ENCODE assay signal across 16 cellular contexts in genomic region chr3:144843099-144843498, GRCh38.
DNase-seq lines count a peak whose midpoint lies in the region; ATAC-seq and TF ChIP-seq lines count a peak whose summit lies in the region.
"Had no signal": no experiment of that assay in that cellular context is flagged by ENCODE, and none has a peak within 500 bp of the region (broad histone marks: within the 10 kb centered on the region; RNA-seq: fewer than 3 reads in every experiment).

No MANE protein-coding gene starts in this region.

- H3K27ac Mint-ChIP-seq in activated T-helper 17 cell treated with anti-CD3 and anti-CD28 coated beads, Interleukin-2, amount 50 U/mL, for 72 hours = no peak overlapping the region
- H3K27ac Mint-ChIP-seq: activated naive CD8-positive, alpha-beta T cell treated with anti-CD3 and anti-CD28 coated beads for 36 hours had no signal

- H3K27me3 Mint-ChIP-seq in activated T-helper 17 cell treated with anti-CD3 and anti-CD28 coated beads, Interleukin-2, amount 50 U/mL, for 72 hours = no peaks in the 10 kb centered on the region
- H3K27me3 Mint-ChIP-seq: activated naive CD8-positive, alpha-beta T cell treated with anti-CD3 and anti-CD28 coated beads for 36 hours had no signal

- peak; percentile 37 for TF ChIP-seq CTCF in fibroblast of villous mesenchyme (IDR thresholded peaks at IDR 0.05; ENCODE audit: insufficient read depth, low read depth, low read length)
- TF ChIP-seq CTCF in transverse colon (IDR thresholded peaks at IDR 0.05) = no peak

- peak; percentile 3 for DNase-seq in ACHN
- peak; percentile 15 for DNase-seq in LHCN-M2 (ENCODE audit: low read depth)
- peak; percentile 20 for DNase-seq in RPMI8226
- no peak for DNase-seq in fibroblast of villous mesenchyme (ENCODE audit: low read depth)
- DNase-seq in transverse colon = no peak
- DNase-seq: activated naive CD8-positive, alpha-beta T cell treated with anti-CD3 and anti-CD28 coated beads for 36 hours; C1 segment of cervical spinal cord; colonic mucosa; gastrocnemius medialis; GOT3; NCI-H1694 treated with DMSO at 0.1 percent for 48 hours; T1000 had no signal

- H3K4me3 ChIP-seq in fibroblast of villous mesenchyme (ENCODE audit: low read depth, low read length) (no peak overlapping the region), transverse colon (no peak overlapping the region)
- H3K4me3 ChIP-seq: colonic mucosa, gastrocnemius medialis had no signal

- no peak for TF ChIP-seq POLR2A in transverse colon (IDR thresholded peaks at IDR 0.05)

- H3K4me1 ChIP-seq in transverse colon = no peaks in the 10 kb centered on the region
- H3K4me1 ChIP-seq: colonic mucosa, gastrocnemius medialis had no signal

- H3K27ac ChIP-seq in transverse colon = no peak overlapping the region
- H3K27ac ChIP-seq: colonic mucosa, gastrocnemius medialis had no signal

- no peak overlapping the region for H3K4me3 Mint-ChIP-seq in activated T-helper 17 cell treated with anti-CD3 and anti-CD28 coated beads, Interleukin-2, amount 50 U/mL, for 72 hours
- H3K4me3 Mint-ChIP-seq: activated naive CD8-positive, alpha-beta T cell treated with anti-CD3 and anti-CD28 coated beads for 36 hours had no signal

- WGBS in transverse colon (ENCODE audit: low coverage in 1 of 2), 2 donors = 71 to 86% methylated on average over 7 to 8 of the region's 8 CpGs

- in situ Hi-C loops in ACHN (cut with HindIII; ENCODE audit: low pct_ligation_motif_present, low pct_unique_long_range_greater_than_20kb, low sequenced_read_pairs) (no loop called here), transverse colon (cut with MboI; ENCODE audit: low pct_ligation_motif_present in 1 of 4, low pct_unique_long_range_greater_than_20kb in 1 of 4, low sequenced_read_pairs in 3 of 4) (no loop called here)

- no peak for TF ChIP-seq EP300 in transverse colon (IDR thresholded peaks at IDR 0.05; ENCODE audit: low read depth)

- H3K36me3 ChIP-seq in transverse colon = no peaks in the 10 kb centered on the region
- H3K36me3 ChIP-seq: colonic mucosa, gastrocnemius medialis had no signal

- intact Hi-C loops in transverse colon (cut with DNase I; ENCODE audit: low total_unique reads) = no loop called here

- no peaks in the 10 kb centered on the region for H3K36me3 Mint-ChIP-seq in activated T-helper 17 cell treated with anti-CD3 and anti-CD28 coated beads, Interleukin-2, amount 50 U/mL, for 72 hours (ENCODE audit: low read depth)
- H3K36me3 Mint-ChIP-seq: activated naive CD8-positive, alpha-beta T cell treated with anti-CD3 and anti-CD28 coated beads for 36 hours had no signal

- peaks cover 0 to 8% of the 10 kb centered on the region in 2 donors for H3K9me3 ChIP-seq in transverse colon
- H3K9me3 ChIP-seq: colonic mucosa, gastrocnemius medialis had no signal

- H3K9me3 Mint-ChIP-seq in activated T-helper 17 cell treated with anti-CD3 and anti-CD28 coated beads, Interleukin-2, amount 50 U/mL, for 72 hours = peaks cover 4% of the 10 kb centered on the region

- ATAC-seq in activated T-helper 17 cell treated with anti-CD3 and anti-CD28 coated beads, Interleukin-2, amount 50 U/mL, for 72 hours (replicated peaks) = no peak
- ATAC-seq in GM19463 (IDR thresholded peaks at IDR 0.05; ENCODE audit: unreplicated experiment) (no peak), GM18870 (IDR thresholded peaks at IDR 0.05; ENCODE audit: unreplicated experiment) (no peak)
- ATAC-seq: gastrocnemius medialis, left lobe of liver had no signal

- no peaks in the 10 kb centered on the region for H3K27me3 ChIP-seq in transverse colon
- H3K27me3 ChIP-seq: colonic mucosa, gastrocnemius medialis had no signal

- no peaks in the 10 kb centered on the region for H3K4me1 Mint-ChIP-seq in activated T-helper 17 cell treated with anti-CD3 and anti-CD28 coated beads, Interleukin-2, amount 50 U/mL, for 72 hours
- H3K4me1 Mint-ChIP-seq: activated naive CD8-positive, alpha-beta T cell treated with anti-CD3 and anti-CD28 coated beads for 36 hours had no signal

Comparison
In these comparisons a context has a peak if more than half of its experiments do, and no peak if none do; other contexts are left out.
1. DNase-seq: peak in ACHN (single experiment), LHCN-M2 (single experiment) and RPMI8226 (single experiment); none in fibroblast of villous mesenchyme (single experiment) and transverse colon (single experiment).